1 cellular context compared by ENCODE assay signal in genomic region chr11:70951139-70951804, GRCh38.
TF ChIP-seq lines count a peak whose summit lies in the region.

No MANE protein-coding gene starts in this region.

TF ChIP-seq in GM23338, 12 proteins besides CTCF, POLR2A, EP300 and RAD21 (continued from another document):
- TF ChIP-seq ZNF462 (CRISPR knock-in tag; IDR thresholded peaks at IDR 0.05), result no peak
